Comparison of ENCODE assay signal across 21 cellular contexts in the genomic region with DNA sequence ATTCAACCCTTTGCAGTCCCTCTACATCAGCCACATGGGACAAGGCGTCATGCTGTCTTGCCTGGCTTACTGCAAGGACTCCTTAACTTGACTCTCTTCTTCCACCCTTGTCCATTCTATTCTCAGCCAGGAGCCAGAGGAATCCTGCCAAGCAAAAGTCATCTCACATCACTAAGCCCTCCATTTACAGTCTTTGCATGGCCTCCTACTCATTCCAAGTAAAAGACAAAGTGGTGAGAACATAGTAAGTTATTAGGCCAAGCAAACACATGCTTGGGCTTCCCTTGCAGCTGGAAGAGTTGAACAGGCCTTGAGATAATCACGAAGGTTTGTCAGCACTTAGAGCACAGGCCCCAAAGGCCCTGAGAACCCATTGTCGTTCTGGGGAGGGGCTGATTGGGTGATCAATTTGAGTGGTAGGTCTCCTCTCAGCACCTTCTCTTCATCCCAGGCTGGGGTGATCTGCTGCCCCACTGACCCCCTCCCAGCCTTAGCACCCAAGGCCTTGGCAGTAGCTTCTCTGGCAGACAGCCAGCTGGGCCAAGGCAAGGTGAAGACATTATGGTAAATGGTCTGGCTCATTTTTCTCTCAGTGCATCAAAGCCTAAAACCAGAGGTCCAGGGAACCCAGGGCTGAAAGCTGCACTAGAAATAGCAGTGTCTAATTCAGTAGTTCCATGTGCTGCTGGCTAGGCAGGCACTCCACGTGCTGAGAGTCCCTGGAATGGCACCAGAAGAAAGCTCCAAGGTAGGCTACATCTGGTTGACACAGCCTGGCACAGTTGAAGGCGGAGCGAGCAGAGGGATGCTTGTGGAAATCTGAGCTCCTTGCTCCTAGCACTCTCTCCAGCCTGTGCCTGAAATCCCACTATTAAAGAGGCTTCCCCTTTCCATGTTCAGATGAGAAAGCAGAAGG.
A peak's percentile ranks its signal among the peaks of the same experiment; 100 is the strongest.
DNase-seq lines count a peak whose midpoint lies in the region; ATAC-seq and TF ChIP-seq lines count a peak whose summit lies in the region.
"Had no signal": no experiment of that assay in that cellular context is flagged by ENCODE, and none has a peak within 500 bp of the region (broad histone marks: within the 10 kb centered on the region; RNA-seq: fewer than 3 reads in every experiment).

No MANE protein-coding gene starts in this region.

- no peak for TF ChIP-seq CTCF in right atrium auricular region (IDR thresholded peaks at IDR 0.05)

- no peaks in the 10 kb centered on the region for H3K4me1 ChIP-seq in right atrium auricular region
- H3K4me1 ChIP-seq: HAP-1 had no signal

- DNase-seq in left ventricle myocardium superior (no peak), right atrium auricular region (ENCODE audit: low spot score) (no peak), NCI-H446 (lab: John Stamatoyannopoulos, UW) (peak; percentile 22 to 50), left kidney (ENCODE audit: low read depth, low spot score) (peak; percentile 20), NCI-H2029 (lab: John Stamatoyannopoulos, UW) (no peak)
- DNase-seq: C1 segment of cervical spinal cord; CD8-positive, alpha-beta memory T cell; GDM1; MV-4-11; NCI-H187; NCI-H526 treated with DMSO at 0.1 percent for 48 hours; NK-92 treated with Interleukin-12 subunit alpha and Interleukin-12 subunit beta, amount 100 ng/mL, for 24 hours; PC-3; RPMI8226; SIG-M5; T-helper 1 cell had no signal

- H3K27me3 ChIP-seq in right atrium auricular region, result no peaks in the 10 kb centered on the region

- H3K9me3 ChIP-seq in right atrium auricular region, result no peaks in the 10 kb centered on the region
- H3K9me3 ChIP-seq: HAP-1 had no signal

- intact Hi-C loops in left ventricle myocardium superior (cut with micrococcal nuclease), result no loop called here

- ATAC-seq in left ventricle myocardium superior (peak; percentile 39), SK-N-SH treated with all-trans-retinoic acid at 6 μM for 48 hours (no peak), HG02623 (IDR thresholded peaks at IDR 0.05; ENCODE audit: unreplicated experiment) (no peak)
- ATAC-seq: PC-3 had no signal

- no peaks in the 10 kb centered on the region for H3K36me3 ChIP-seq in right atrium auricular region
- H3K36me3 ChIP-seq: HAP-1 had no signal

- H3K4me3 ChIP-seq in right atrium auricular region, result no peak overlapping the region
- H3K4me3 ChIP-seq: HAP-1 had no signal

- no peak overlapping the region for H3K27ac ChIP-seq in right atrium auricular region
- H3K27ac ChIP-seq: HL-60, KMS-11 had no signal

TF ChIP-seq in SK-N-SH treated with all-trans-retinoic acid at 6 μM for 48 hours, 23 proteins besides CTCF, POLR2A, EP300 and RAD21:
- no peak for TF ChIP-seq GLIS3 (CRISPR knock-in tag; IDR thresholded peaks at IDR 0.05)
- TF ChIP-seq, protein P1, sequence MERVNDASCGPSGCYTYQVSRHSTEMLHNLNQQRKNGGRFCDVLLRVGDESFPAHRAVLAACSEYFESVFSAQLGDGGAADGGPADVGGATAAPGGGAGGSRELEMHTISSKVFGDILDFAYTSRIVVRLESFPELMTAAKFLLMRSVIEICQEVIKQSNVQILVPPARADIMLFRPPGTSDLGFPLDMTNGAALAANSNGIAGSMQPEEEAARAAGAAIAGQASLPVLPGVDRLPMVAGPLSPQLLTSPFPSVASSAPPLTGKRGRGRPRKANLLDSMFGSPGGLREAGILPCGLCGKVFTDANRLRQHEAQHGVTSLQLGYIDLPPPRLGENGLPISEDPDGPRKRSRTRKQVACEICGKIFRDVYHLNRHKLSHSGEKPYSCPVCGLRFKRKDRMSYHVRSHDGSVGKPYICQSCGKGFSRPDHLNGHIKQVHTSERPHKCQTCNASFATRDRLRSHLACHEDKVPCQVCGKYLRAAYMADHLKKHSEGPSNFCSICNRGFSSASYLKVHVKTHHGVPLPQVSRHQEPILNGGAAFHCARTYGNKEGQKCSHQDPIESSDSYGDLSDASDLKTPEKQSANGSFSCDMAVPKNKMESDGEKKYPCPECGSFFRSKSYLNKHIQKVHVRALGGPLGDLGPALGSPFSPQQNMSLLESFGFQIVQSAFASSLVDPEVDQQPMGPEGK (CRISPR knock-in tag; IDR thresholded peaks at IDR 0.05; ENCODE audit: borderline replicate concordance), result no peak
- no peak for TF ChIP-seq ESRRG (CRISPR knock-in tag; IDR thresholded peaks at IDR 0.05)

Comparison
In these comparisons a context has a peak if more than half of its experiments do, and no peak if none do; other contexts are left out.
1. DNase-seq: peak in NCI-H446 (2 of 2) and left kidney (single experiment); none in left ventricle myocardium superior (single experiment), right atrium auricular region (single experiment) and NCI-H2029 (single experiment).